ENCODE assay signal across 1 cellular context in genomic region chr17:64240741-64241347, GRCh38.
TF ChIP-seq lines count a peak whose summit lies in the region.

No MANE protein-coding gene starts in this region.

TF ChIP-seq in K562, 482 proteins besides CTCF, POLR2A, EP300 and RAD21 (continued from another document):
- TF ChIP-seq UBTF (IDR thresholded peaks at IDR 0.05; ENCODE audit: borderline replicate concordance in 1 of 2, low read depth in 2 of 2, low read length in 2 of 2), result 0 out of 4 replicates have a peak, but pooled peaks of 1 of the 2 experiments have one; percentile 27
- TF ChIP-seq MEIS2 (IDR thresholded peaks at IDR 0.05; ENCODE audit: partially characterized antibody), result peak; percentile 21
- peak; percentile 34 for TF ChIP-seq RBBP5 (IDR thresholded peaks at IDR 0.05; ENCODE audit: borderline replicate concordance, insufficient read depth, low read length, poor library complexity, severe bottlenecking)
- TF ChIP-seq, protein P1, sequence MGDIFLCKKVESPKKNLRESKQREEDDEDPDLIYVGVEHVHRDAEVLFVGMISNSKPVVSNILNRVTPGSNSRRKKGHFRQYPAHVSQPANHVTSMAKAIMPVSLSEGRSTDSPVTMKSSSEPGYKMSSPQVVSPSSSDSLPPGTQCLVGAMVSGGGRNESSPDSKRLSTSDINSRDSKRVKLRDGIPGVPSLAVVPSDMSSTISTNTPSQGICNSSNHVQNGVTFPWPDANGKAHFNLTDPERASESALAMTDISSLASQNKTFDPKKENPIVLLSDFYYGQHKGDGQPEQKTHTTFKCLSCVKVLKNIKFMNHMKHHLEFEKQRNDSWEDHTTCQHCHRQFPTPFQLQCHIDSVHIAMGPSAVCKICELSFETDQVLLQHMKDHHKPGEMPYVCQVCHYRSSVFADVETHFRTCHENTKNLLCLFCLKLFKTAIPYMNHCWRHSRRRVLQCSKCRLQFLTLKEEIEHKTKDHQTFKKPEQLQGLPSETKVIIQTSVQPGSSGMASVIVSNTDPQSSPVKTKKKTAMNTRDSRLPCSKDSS (IDR thresholded peaks at IDR 0.05; ENCODE audit: low read depth, partially characterized antibody), result no peak
